9 cellular contexts compared by ENCODE assay signal in the genomic region with DNA sequence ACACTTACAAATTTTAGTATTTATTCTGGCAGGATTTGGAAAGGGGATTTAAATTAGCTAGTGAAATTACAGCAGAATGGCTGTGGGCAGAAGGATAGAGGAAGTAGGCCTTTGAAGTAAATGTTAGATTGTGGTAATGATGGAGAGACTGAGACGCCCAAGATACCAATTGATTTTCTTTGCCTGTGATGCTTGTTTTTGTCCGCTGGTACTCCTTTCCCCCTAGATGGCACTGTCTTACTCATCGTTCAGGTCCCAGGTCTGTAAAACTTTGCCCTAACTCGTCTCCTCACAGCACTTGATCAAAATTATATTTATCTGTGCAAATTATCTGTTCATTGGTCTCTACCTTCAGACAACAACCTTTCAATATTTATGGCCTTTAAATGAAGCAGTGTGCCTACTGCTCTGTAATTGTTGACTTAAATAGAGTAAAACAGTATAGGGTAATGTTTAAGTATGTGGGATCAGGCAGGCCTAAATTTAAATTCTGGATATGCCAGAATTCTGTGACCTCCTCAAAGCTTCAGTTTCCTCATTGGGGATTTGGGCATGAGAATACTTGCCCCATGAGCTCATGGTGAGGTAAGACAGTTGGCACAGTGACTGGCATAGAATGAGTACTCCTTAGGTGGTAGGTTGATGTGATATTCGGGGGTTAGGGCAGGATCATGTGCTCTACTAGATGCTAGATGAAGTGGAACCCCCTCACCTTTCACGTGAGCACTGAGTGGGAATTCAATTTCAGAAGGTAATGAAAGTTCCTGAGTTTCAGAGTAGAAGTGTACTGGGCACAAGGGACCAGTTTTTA. TPM values are rescaled to one million over a fixed set of nuclear protein-coding genes. Genes with fewer than 3 reads are reported as not detected.
DNase-seq lines count a peak whose midpoint lies in the region; ATAC-seq, FAIRE-seq and TF ChIP-seq lines count a peak whose summit lies in the region.
"Had no signal": no experiment of that assay in that cellular context is flagged by ENCODE, and none has a peak within 500 bp of the region (broad histone marks: within the 10 kb centered on the region; RNA-seq: fewer than 3 reads in every experiment).

No MANE protein-coding gene starts in this region.

- H3K9me3 ChIP-seq in astrocyte (ENCODE audit: insufficient read depth, low read depth, low read length) = no peaks in the 10 kb centered on the region

- H3K4me3 Mint-ChIP-seq in astrocyte (ENCODE audit: unreplicated experiment) (no peak overlapping the region), memory B cell (peak overlapping the region; percentile 6), glutamatergic neuron (ENCODE audit: unreplicated experiment) (no peak overlapping the region)

- H3K9me3 Mint-ChIP-seq in astrocyte (ENCODE audit: unreplicated experiment) (no peaks in the 10 kb centered on the region), memory B cell (peaks cover 2% of the 10 kb centered on the region), glutamatergic neuron (ENCODE audit: unreplicated experiment) (no peaks in the 10 kb centered on the region)

- H3K4me1 ChIP-seq in astrocyte (ENCODE audit: insufficient read depth, low read length) = peaks cover 12% of the 10 kb centered on the region

- no peaks in the 10 kb centered on the region for H3K36me3 ChIP-seq in astrocyte (ENCODE audit: insufficient read depth, low read length)

- H3K27ac ChIP-seq in astrocyte (ENCODE audit: low read depth, low read length) = no peak overlapping the region
- H3K27ac ChIP-seq: SK-N-MC had no signal

- H3K27ac Mint-ChIP-seq in astrocyte (ENCODE audit: unreplicated experiment) = no peak overlapping the region
- peak overlapping the region; percentile 90 for H3K27ac Mint-ChIP-seq in memory B cell
- H3K27ac Mint-ChIP-seq in glutamatergic neuron (ENCODE audit: unreplicated experiment) = no peak overlapping the region

- H3K36me3 Mint-ChIP-seq in astrocyte (ENCODE audit: low read depth, unreplicated experiment) (no peaks in the 10 kb centered on the region), memory B cell (peaks cover 18% of the 10 kb centered on the region), glutamatergic neuron (ENCODE audit: unreplicated experiment) (no peaks in the 10 kb centered on the region)

- no peak overlapping the region for H2AFZ ChIP-seq in astrocyte (ENCODE audit: low read depth, low read length)

- TF ChIP-seq CTCF in astrocyte (IDR thresholded peaks at IDR 0.05; ENCODE audit: insufficient read depth, low read depth, low read length) = peak; percentile 46
- TF ChIP-seq CTCF in glutamatergic neuron (IDR thresholded peaks at IDR 0.05; ENCODE audit: partially characterized antibody, unreplicated experiment) = no peak

- no peak for FAIRE-seq in astrocyte (lab: Jason Lieb, UNC)

- H3K27me3 Mint-ChIP-seq in astrocyte (ENCODE audit: low read depth, unreplicated experiment) (no peaks in the 10 kb centered on the region), memory B cell (no peaks in the 10 kb centered on the region), glutamatergic neuron (ENCODE audit: unreplicated experiment) (no peaks in the 10 kb centered on the region)

- peaks cover 96% of the 10 kb centered on the region for H3K79me2 ChIP-seq in astrocyte (ENCODE audit: insufficient read depth, low read length)

- H3K9ac ChIP-seq in astrocyte (ENCODE audit: low read length) = no peak overlapping the region

- DNase-seq in Ammon's horn (ENCODE audit: low spot score) (peak; percentile 36), NCI-H82 treated with DMSO at 0.1 percent for 48 hours (lab: John Stamatoyannopoulos, UW; ENCODE audit: unreplicated experiment) (peak; percentile 1), astrocyte (ENCODE audit: low read depth) (peak; percentile 35), memory B cell (ENCODE audit: low spot score in 2 of 2) (peak; percentile 17 to 58), glutamatergic neuron (no peak), NCI-H2029 treated with DMSO at 0.1 percent for 48 hours (lab: John Stamatoyannopoulos, UW) (no peak)

- H3K27me3 ChIP-seq in astrocyte (ENCODE audit: insufficient read depth, low read length) = no peaks in the 10 kb centered on the region

- ATAC-seq in GM18511 (IDR thresholded peaks at IDR 0.05; ENCODE audit: unreplicated experiment) (peak; percentile 71), HG02870 (IDR thresholded peaks at IDR 0.05; ENCODE audit: unreplicated experiment) (peak; percentile 54), memory B cell (ENCODE audit: low read depth) (peak; percentile 84)

- H3K4me2 ChIP-seq in astrocyte (ENCODE audit: low read length) = peak overlapping the region; percentile 25

- H3K4me3 ChIP-seq in astrocyte (ENCODE audit: insufficient read depth, low read depth, low read length) = no peak overlapping the region
- H3K4me3 ChIP-seq: SK-N-MC had no signal

- peaks cover 88% of the 10 kb centered on the region for H4K20me1 ChIP-seq in astrocyte (ENCODE audit: insufficient read depth, low read length)

- H3K4me1 Mint-ChIP-seq in astrocyte (ENCODE audit: low read depth, unreplicated experiment) (peaks cover 44% of the 10 kb centered on the region), memory B cell (peaks cover 63% of the 10 kb centered on the region), glutamatergic neuron (ENCODE audit: low read depth, unreplicated experiment) (peaks cover 3% of the 10 kb centered on the region)

RNA-seq across cellular contexts. Expression of gene ARL8B, which starts 14.7 kb away (rescaled TPM):
- total RNA-seq in astrocyte (59.7 and 64.1 TPM in 2 replicates), glutamatergic neuron (ENCODE audit: unreplicated experiment) (33.9 TPM)

RNA-seq across cellular contexts. Expression of gene EDEM1, which starts 50.7 kb away (rescaled TPM):
- 62.7 and 65.4 TPM in 2 replicates for total RNA-seq in astrocyte
- total RNA-seq in glutamatergic neuron (ENCODE audit: unreplicated experiment) = 16.3 TPM

Comparison
In these comparisons a context has a peak if more than half of its experiments do, and no peak if none do; other contexts are left out.
1. DNase-seq: peak in Ammon's horn (single experiment), NCI-H82 treated with DMSO at 0.1 percent for 48 hours (single experiment), astrocyte (single experiment) and memory B cell (2 of 2); none in glutamatergic neuron (single experiment) and NCI-H2029 treated with DMSO at 0.1 percent for 48 hours (single experiment).
2. Peak in every context shown above with its lines, with median percentiles within 50 percentile points of each other: ATAC-seq.